ENCODE assay signal across 16 cellular contexts in genomic region chr2:107418713-107419112, GRCh38.
"Had no signal": no experiment of that assay in that cellular context is flagged by ENCODE, and none has a peak within 500 bp of the region (broad histone marks: within the 10 kb centered on the region; RNA-seq: fewer than 3 reads in every experiment).

No MANE protein-coding gene starts in this region.

- H3K36me3 ChIP-seq: gastroesophageal sphincter, neutrophil had no signal

- H3K27ac ChIP-seq: dorsolateral prefrontal cortex, gastroesophageal sphincter, neutrophil, parathyroid adenoma, skin epidermis had no signal

- ATAC-seq: activated T-helper 17 cell treated with anti-CD3 and anti-CD28 coated beads, Interleukin-2, amount 50 U/mL, for 72 hours; gastroesophageal sphincter; left lobe of liver; natural killer cell had no signal

- H3K27me3 Mint-ChIP-seq: activated T-helper 17 cell treated with anti-CD3 and anti-CD28 coated beads, Interleukin-2, amount 50 U/mL, for 72 hours had no signal

- H3K4me3 Mint-ChIP-seq: activated T-helper 17 cell treated with anti-CD3 and anti-CD28 coated beads, Interleukin-2, amount 50 U/mL, for 72 hours; natural killer cell had no signal

- H3K9me3 ChIP-seq: gastroesophageal sphincter, neutrophil had no signal

- H3K9ac ChIP-seq: parathyroid adenoma had no signal

- H2AFZ ChIP-seq: parathyroid adenoma had no signal

- H3K4me1 Mint-ChIP-seq: activated T-helper 17 cell treated with anti-CD3 and anti-CD28 coated beads, Interleukin-2, amount 50 U/mL, for 72 hours; natural killer cell had no signal

- H3K4me3 ChIP-seq: dorsolateral prefrontal cortex, gastroesophageal sphincter, skin epidermis had no signal

- H3K27ac Mint-ChIP-seq: activated T-helper 17 cell treated with anti-CD3 and anti-CD28 coated beads, Interleukin-2, amount 50 U/mL, for 72 hours; natural killer cell had no signal

- H3K27me3 ChIP-seq: dorsolateral prefrontal cortex, gastroesophageal sphincter, neutrophil had no signal

- H3K79me2 ChIP-seq: parathyroid adenoma had no signal

- H3K4me1 ChIP-seq: parathyroid adenoma had no signal

- DNase-seq: activated CD4-positive, alpha-beta T cell treated with anti-CD3 and anti-CD28 coated beads for 1 hour; activated CD4-positive, alpha-beta T cell treated with anti-CD3 and anti-CD28 coated beads, Interleukin-2, amount 50 U/mL, for 48 hours; activated naive CD4-positive, alpha-beta T cell treated with Interleukin-2 at 50 U/mL for 16 hours; aorta; dorsolateral prefrontal cortex; erythroblast; natural killer cell; stimulated activated CD4-positive, alpha-beta T cell treated with anti-CD3 and anti-CD28 coated beads, Interleukin-15, amount 100 ng/mL, for 24 hours; stimulated activated CD4-positive, alpha-beta T cell treated with anti-CD3 and anti-CD28 coated beads, Interleukin-4, amount 100 ng/mL, for 24 hours; stimulated activated naive CD4-positive, alpha-beta T cell had no signal

- H3K36me3 Mint-ChIP-seq: natural killer cell had no signal
